ENCODE assay signal across 15 cellular contexts in the genomic region with DNA sequence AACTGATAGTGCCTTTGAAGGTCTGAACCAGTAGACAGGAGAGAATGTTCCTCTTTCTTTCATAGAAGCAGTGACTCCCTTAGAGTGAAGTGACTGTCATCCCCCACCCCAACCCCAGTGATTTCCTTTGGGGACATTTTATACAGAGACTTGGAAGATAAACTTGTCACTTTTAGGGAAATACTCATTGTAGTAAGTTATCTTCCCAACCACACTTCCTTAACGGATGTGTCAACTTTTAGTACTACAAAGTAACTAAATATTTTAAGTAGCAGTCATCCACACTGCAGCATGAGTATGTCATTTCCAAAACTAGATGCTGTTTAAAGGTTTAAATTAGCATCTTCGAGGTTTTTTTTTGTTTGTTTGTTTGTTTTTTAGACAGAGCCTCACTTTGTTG. TPM values are rescaled to one million over a fixed set of nuclear protein-coding genes. Genes with fewer than 3 reads are reported as not detected.
A peak's percentile ranks its signal among the peaks of the same experiment; 100 is the strongest.
DNase-seq lines count a peak whose midpoint lies in the region; ATAC-seq, FAIRE-seq and TF ChIP-seq lines count a peak whose summit lies in the region.
"Had no signal": no experiment of that assay in that cellular context is flagged by ENCODE, and none has a peak within 500 bp of the region (broad histone marks: within the 10 kb centered on the region; RNA-seq: fewer than 3 reads in every experiment).

No MANE protein-coding gene starts in this region.

- H3K4me2 ChIP-seq in endothelial cell of umbilical vein (ENCODE audit: insufficient read depth, low read length) = peak overlapping the region; percentile 56

- no peak for ATAC-seq in stimulated activated naive CD8-positive, alpha-beta T cell treated with anti-CD3 and anti-CD28 coated beads, Interleukin-15, amount 100 ng/mL, for 72 hours

- CTCF ChIA-PET in endothelial cell of umbilical vein (lab: Charles Lee) = no interaction called here

- POLR2A ChIA-PET in endothelial cell of umbilical vein (lab: Charles Lee) = no interaction called here

- H4K20me1 ChIP-seq in endothelial cell of umbilical vein (replicated peaks; ENCODE audit: control insufficient read depth, extremely low read depth, insufficient read depth, low read length) = no peaks in the 10 kb centered on the region

- DNase-seq in stimulated activated naive CD8-positive, alpha-beta T cell treated with anti-CD3 and anti-CD28 coated beads, Interleukin-15, amount 100 ng/mL, for 72 hours = no peak
- peak; percentile 33 for DNase-seq in SKM-1 treated with dmso at 0.1 percent for 144 hours (lab: John Stamatoyannopoulos, UW; ENCODE audit: unreplicated experiment)
- DNase-seq in endothelial cell of umbilical vein (ENCODE audit: low read depth, low spot score) = peak; percentile 65
- DNase-seq in dedifferentiated amniotic fluid mesenchymal stem cell (ENCODE audit: extremely low spot score) = no peak
- no peak for DNase-seq in C1 segment of cervical spinal cord (lab: John Stamatoyannopoulos, UW)
- DNase-seq in LoVo (ENCODE audit: low spot score) = no peak
- no peak for DNase-seq in type B pancreatic cell (ENCODE audit: extremely low spot score, unreplicated experiment)
- DNase-seq: brain microvascular endothelial cell; CD4-positive, alpha-beta T cell; NCI-H1417 treated with DMSO at 0.1 percent for 48 hours; NCI-H446; Peyer's patch had no signal

- BruUV-seq in endothelial cell of umbilical vein (replicated peaks; lab: Mats Ljungman, UMichigan) = no TSS peak

- H3K4me3 ChIP-seq in endothelial cell of umbilical vein (replicated peaks in 1 of 3; ENCODE audit: insufficient read depth in 1 of 3, low read depth in 1 of 3, low read length in 3 of 3) = no peak overlapping the region
- H3K4me3 ChIP-seq: Peyer's patch had no signal

- H3K36me3 Mint-ChIP-seq in stimulated activated naive CD8-positive, alpha-beta T cell treated with anti-CD3 and anti-CD28 coated beads, Interleukin-15, Interleukin-2, amounts not matched to agents 100 ng/mL and 50 ng/mL, for 24 hours (ENCODE audit: low read depth) = peaks cover 82% of the 10 kb centered on the region
- H3K36me3 Mint-ChIP-seq in type B pancreatic cell = peaks cover 5% of the 10 kb centered on the region

- intact Hi-C loops in endothelial cell of umbilical vein (cut with micrococcal nuclease) = loop anchor here (1.0 kb wide), 2 partner anchors 8 to 14 kb away; a partner anchor contains a TSS

- H3K9me3 ChIP-seq in endothelial cell of umbilical vein (replicated peaks; ENCODE audit: control insufficient read depth, insufficient read depth, low read length) = no peaks in the 10 kb centered on the region
- H3K9me3 ChIP-seq: Peyer's patch had no signal

- TF ChIP-seq CTCF in endothelial cell of umbilical vein (IDR thresholded peaks at IDR 0.05; ENCODE audit: extremely low read depth in 1 of 2, insufficient read depth in 1 of 2, low read depth in 1 of 2, low read length in 2 of 2) = no peak
- TF ChIP-seq CTCF in type B pancreatic cell (conservative IDR thresholded peaks at IDR 0.05) = no peak

- FAIRE-seq in endothelial cell of umbilical vein (lab: Jason Lieb, UNC) = peak; percentile 8
- FAIRE-seq: TTC549 had no signal

- peak; percentile 28 for TF ChIP-seq POLR2A in endothelial cell of umbilical vein (IDR thresholded peaks at IDR 0.05; ENCODE audit: low read depth, low read length)

- H3K79me2 ChIP-seq in endothelial cell of umbilical vein (ENCODE audit: control insufficient read depth, insufficient read depth, low read length) = peaks cover 18% of the 10 kb centered on the region

- peak overlapping the region; percentile 80 for H3K27ac ChIP-seq in endothelial cell of umbilical vein (ENCODE audit: insufficient read depth, low read depth, low read length)
- H3K27ac ChIP-seq: brain microvascular endothelial cell, Peyer's patch had no signal

- H3K4me1 Mint-ChIP-seq in stimulated activated naive CD8-positive, alpha-beta T cell treated with anti-CD3 and anti-CD28 coated beads, Interleukin-15, Interleukin-2, amounts not matched to agents 100 ng/mL and 50 ng/mL, for 24 hours (ENCODE audit: low read depth) = peaks cover 95% of the 10 kb centered on the region
- H3K4me1 Mint-ChIP-seq in stimulated activated naive CD8-positive, alpha-beta T cell treated with anti-CD3 and anti-CD28 coated beads, Interleukin-15, amount 100 ng/mL, for 72 hours = peaks cover 80% of the 10 kb centered on the region
- H3K4me1 Mint-ChIP-seq in type B pancreatic cell (ENCODE audit: unreplicated experiment) = no peaks in the 10 kb centered on the region

- H3K9ac ChIP-seq in endothelial cell of umbilical vein (replicated peaks; ENCODE audit: extremely low read depth, insufficient read depth, low read length) = peak overlapping the region; percentile 36

- H3K27ac Mint-ChIP-seq in stimulated activated naive CD8-positive, alpha-beta T cell treated with anti-CD3 and anti-CD28 coated beads, Interleukin-15, Interleukin-2, amounts not matched to agents 100 ng/mL and 50 ng/mL, for 24 hours = peak overlapping the region; percentile 86
- H3K27ac Mint-ChIP-seq in stimulated activated naive CD8-positive, alpha-beta T cell treated with anti-CD3 and anti-CD28 coated beads, Interleukin-15, amount 100 ng/mL, for 72 hours = peak overlapping the region in 1 of 2 donors; percentile 14
- H3K27ac Mint-ChIP-seq in type B pancreatic cell = no peak overlapping the region
- H3K27ac Mint-ChIP-seq: CD4-positive, alpha-beta T cell had no signal

- H2AFZ ChIP-seq in endothelial cell of umbilical vein (ENCODE audit: low read depth, low read length) = no peak overlapping the region

- H3K4me3 Mint-ChIP-seq in stimulated activated naive CD8-positive, alpha-beta T cell treated with anti-CD3 and anti-CD28 coated beads, Interleukin-15, Interleukin-2, amounts not matched to agents 100 ng/mL and 50 ng/mL, for 24 hours = peak overlapping the region; percentile 11
- H3K4me3 Mint-ChIP-seq in stimulated activated naive CD8-positive, alpha-beta T cell treated with anti-CD3 and anti-CD28 coated beads, Interleukin-15, amount 100 ng/mL, for 72 hours = no peak overlapping the region
- no peak overlapping the region for H3K4me3 Mint-ChIP-seq in type B pancreatic cell
- H3K4me3 Mint-ChIP-seq: CD4-positive, alpha-beta T cell; neural crest cell had no signal

- dilution Hi-C loops in endothelial cell of umbilical vein (cut with MboI; ENCODE audit: extremely low pct_ligation_motif_present, low sequenced_read_pairs) = no loop called here

- no peaks in the 10 kb centered on the region for H3K9me3 Mint-ChIP-seq in stimulated activated naive CD8-positive, alpha-beta T cell treated with anti-CD3 and anti-CD28 coated beads, Interleukin-15, Interleukin-2, amounts not matched to agents 100 ng/mL and 50 ng/mL, for 24 hours
- no peaks in the 10 kb centered on the region for H3K9me3 Mint-ChIP-seq in stimulated activated naive CD8-positive, alpha-beta T cell treated with anti-CD3 and anti-CD28 coated beads, Interleukin-15, amount 100 ng/mL, for 72 hours
- H3K9me3 Mint-ChIP-seq in type B pancreatic cell = no peaks in the 10 kb centered on the region
- H3K9me3 Mint-ChIP-seq: CD4-positive, alpha-beta T cell; neural crest cell had no signal

- H3K36me3 ChIP-seq in endothelial cell of umbilical vein (ENCODE audit: control insufficient read depth in 2 of 2, extremely low read depth in 1 of 2, insufficient read depth in 2 of 2, low read length in 2 of 2) = no peaks in the 10 kb centered on the region
- H3K36me3 ChIP-seq: brain microvascular endothelial cell, Peyer's patch had no signal

- no peaks in the 10 kb centered on the region for H3K27me3 ChIP-seq in endothelial cell of umbilical vein (ENCODE audit: control insufficient read depth in 2 of 2, insufficient read depth in 2 of 2, low read length in 2 of 2)
- H3K27me3 ChIP-seq: brain microvascular endothelial cell, Peyer's patch had no signal

- no peaks in the 10 kb centered on the region for H3K9me1 ChIP-seq in endothelial cell of umbilical vein (replicated peaks; ENCODE audit: control insufficient read depth, extremely low read depth, insufficient read depth, low read length)

- no peaks in the 10 kb centered on the region for H3K27me3 Mint-ChIP-seq in stimulated activated naive CD8-positive, alpha-beta T cell treated with anti-CD3 and anti-CD28 coated beads, Interleukin-15, Interleukin-2, amounts not matched to agents 100 ng/mL and 50 ng/mL, for 24 hours
- H3K27me3 Mint-ChIP-seq in stimulated activated naive CD8-positive, alpha-beta T cell treated with anti-CD3 and anti-CD28 coated beads, Interleukin-15, amount 100 ng/mL, for 72 hours = no peaks in the 10 kb centered on the region
- H3K27me3 Mint-ChIP-seq in type B pancreatic cell = no peaks in the 10 kb centered on the region
- H3K27me3 Mint-ChIP-seq: CD4-positive, alpha-beta T cell had no signal

- H3K4me1 ChIP-seq in endothelial cell of umbilical vein (ENCODE audit: control insufficient read depth, extremely low read depth, insufficient read depth, low read length) = peaks cover 31% of the 10 kb centered on the region
- H3K4me1 ChIP-seq: Peyer's patch had no signal

TF ChIP-seq in endothelial cell of umbilical vein, 7 proteins besides CTCF, POLR2A, EP300 and RAD21:
- TF ChIP-seq FOS (IDR thresholded peaks at IDR 0.05; ENCODE audit: borderline replicate concordance, insufficient read depth, low read length) (peak; percentile 39), JUN (IDR thresholded peaks at IDR 0.05; ENCODE audit: borderline replicate concordance, insufficient read depth, insufficient read length, low read depth) (peak; percentile 75), EZH2 (IDR thresholded peaks at IDR 0.05; ENCODE audit: borderline replicate concordance, low read depth, low read length, severe bottlenecking) (no peak), POLR2AphosphoS5 (IDR thresholded peaks at IDR 0.05; ENCODE audit: insufficient read depth, low read depth, low read length) (peak; percentile 35), MYC (IDR thresholded peaks at IDR 0.05; ENCODE audit: low read depth, low read length) (no peak), GATA2 (IDR thresholded peaks at IDR 0.05; ENCODE audit: insufficient read depth, insufficient read length, low read depth, low read length) (peak; percentile 79)
- TF ChIP-seq, protein P1, sequence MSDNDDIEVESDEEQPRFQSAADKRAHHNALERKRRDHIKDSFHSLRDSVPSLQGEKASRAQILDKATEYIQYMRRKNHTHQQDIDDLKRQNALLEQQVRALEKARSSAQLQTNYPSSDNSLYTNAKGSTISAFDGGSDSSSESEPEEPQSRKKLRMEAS (IDR thresholded peaks at IDR 0.05; ENCODE audit: insufficient read depth, insufficient read length) = no peak
TF ChIP-seq in endothelial cell of umbilical vein: peak in this region for 4.

RNA-seq across cellular contexts. Expression of a gene that starts 13.7 kb away (rescaled TPM):
- 15.2 and 15.9 TPM in 2 replicates for total RNA-seq in endothelial cell of umbilical vein
- polyA plus RNA-seq in endothelial cell of umbilical vein = 15.3 and 15.8 TPM in 2 replicates
- polyA plus RNA-seq in endothelial cell of umbilical vein (2011; cell fraction: cytosol; rRNA removed) = 9.4 and 10.6 TPM in 2 replicates
- polyA plus RNA-seq in endothelial cell of umbilical vein (2011; cell fraction: nucleus; rRNA removed) = 14.0 and 14.2 TPM in 2 replicates
- 5.6 and 9.0 TPM in 2 replicates for polyA plus RNA-seq in endothelial cell of umbilical vein (2012)
- 33.7 and 38.1 TPM in 2 replicates for polyA minus RNA-seq in endothelial cell of umbilical vein
- polyA minus RNA-seq in endothelial cell of umbilical vein (2011; cell fraction: cytosol; rRNA and poly(A)+ RNA removed) = 8.0 TPM
- 22.9 and 41.2 TPM in 2 replicates for polyA minus RNA-seq in endothelial cell of umbilical vein (2011; cell fraction: nucleus; rRNA and poly(A)+ RNA removed)
- 12.2 and 13.1 TPM in 2 replicates for total RNA-seq in type B pancreatic cell (ENCODE audit: low replicate concordance)

Comparison
In these comparisons a context has a peak if more than half of its experiments do, and no peak if none do; other contexts are left out.
1. DNase-seq: peak in SKM-1 treated with dmso at 0.1 percent for 144 hours (single experiment) and endothelial cell of umbilical vein (single experiment); none in stimulated activated naive CD8-positive, alpha-beta T cell treated with anti-CD3 and anti-CD28 coated beads, Interleukin-15, amount 100 ng/mL, for 72 hours (0 of 2), dedifferentiated amniotic fluid mesenchymal stem cell (single experiment), C1 segment of cervical spinal cord (0 of 14), LoVo (single experiment) and type B pancreatic cell (single experiment).